In the genomic region with DNA sequence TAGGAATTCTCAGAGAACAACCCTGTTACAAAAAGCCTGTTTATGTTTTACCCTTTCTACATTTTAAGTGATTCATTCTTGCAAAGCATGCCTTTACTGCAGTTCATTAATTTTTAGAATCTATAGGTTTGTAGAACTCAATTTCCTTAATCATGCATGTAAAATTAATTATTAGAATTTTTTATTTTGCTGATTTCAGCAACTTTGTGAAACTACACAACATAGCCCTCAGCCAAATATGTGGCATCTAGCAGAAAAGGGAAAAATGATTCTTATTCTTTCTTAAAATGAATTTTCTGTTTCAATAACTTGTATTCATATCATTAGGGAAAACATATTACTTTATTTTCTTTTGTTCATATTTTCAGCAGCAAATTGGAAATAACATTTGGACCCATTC, we compare ENCODE assay signal across 34 cellular contexts.
DNase-seq lines count a peak whose midpoint lies in the region; ATAC-seq, FAIRE-seq and TF ChIP-seq lines count a peak whose summit lies in the region.
"Had no signal": no experiment of that assay in that cellular context is flagged by ENCODE, and none has a peak within 500 bp of the region (broad histone marks: within the 10 kb centered on the region; RNA-seq: fewer than 3 reads in every experiment).

No MANE protein-coding gene starts in this region.

- H3K79me2 ChIP-seq in HepG2 (ENCODE audit: insufficient read depth, low read length) (no peaks in the 10 kb centered on the region), K562 (ENCODE audit: control insufficient read depth, insufficient read depth, low read length) (no peaks in the 10 kb centered on the region)

- TF ChIP-seq EP300 in HepG2 (IDR thresholded peaks at IDR 0.05; ENCODE audit: low read depth in 2 of 2, low read length in 2 of 2), result no peak
- TF ChIP-seq EP300 in HepG2 (CRISPR knock-in tag; IDR thresholded peaks at IDR 0.05; ENCODE audit: borderline replicate concordance), result no peak
- TF ChIP-seq EP300 in A549 (IDR thresholded peaks at IDR 0.05), result no peak
- TF ChIP-seq EP300 in K562 (IDR thresholded peaks at IDR 0.05; ENCODE audit: low read length), result no peak

- CTCF ChIA-PET in HepG2 (lab: Yijun Ruan, JAX; ENCODE audit: low intra/inter-chr PET ratio, low total read pairs) (no interaction called here), A549 (lab: Yijun Ruan, JAX) (no interaction called here), IMR-90 (lab: Yijun Ruan, JAX) (no interaction called here), K562 (lab: Yijun Ruan, JAX; ENCODE audit: low intra/inter-chr PET ratio) (no interaction called here)

- FAIRE-seq in HepG2 (lab: Jason Lieb, UNC) (no peak), A549 (lab: Jason Lieb, UNC) (no peak), K562 (lab: Jason Lieb, UNC) (no peak)
- FAIRE-seq: A204.1, D721Med had no signal

- H3K4ac ChIP-seq in IMR-90 (ENCODE audit: low read depth, low read length), result no peak overlapping the region

- no peak for TF ChIP-seq CTCF in HepG2 (CRISPR knock-in tag; IDR thresholded peaks at IDR 0.05)
- no peak for TF ChIP-seq CTCF in right lobe of liver (IDR thresholded peaks at IDR 0.05)
- TF ChIP-seq CTCF in A549 (IDR thresholded peaks at IDR 0.05), result no peak
- TF ChIP-seq CTCF in IMR-90 (conservative IDR thresholded peaks at IDR 0.05; ENCODE audit: low read depth, low read length), result no peak
- TF ChIP-seq CTCF in K562 (IDR thresholded peaks at IDR 0.05 in 2 of 3, conservative IDR thresholded peaks at IDR 0.05 in 1 of 3; ENCODE audit: insufficient read depth in 2 of 3, low read depth in 1 of 3, low read length in 3 of 3), result no peak

- no peak for DNase-seq in HepG2 (ENCODE audit: low spot score)
- DNase-seq in right lobe of liver, result no peak
- DNase-seq in A549 (ENCODE audit: low read depth in 1 of 2, low spot score in 1 of 2), result no peak
- no peak for DNase-seq in IMR-90
- DNase-seq in K562 (ENCODE audit: extremely low read depth in 1 of 4, low spot score in 3 of 4), result no peak
- no peak for DNase-seq in caudate nucleus (lab: John Stamatoyannopoulos, UW)
- no peak for DNase-seq in T-helper 1 cell
- DNase-seq: 8988T; ACHN; AML-193; BE2C; C1 segment of cervical spinal cord; Caco-2; Calu3; CD4-positive, alpha-beta memory T cell; CD4-positive, alpha-beta T cell; CD4-positive, CD25-positive, alpha-beta regulatory T cell; CD8-positive, alpha-beta memory T cell; CD8-positive, alpha-beta T cell; COR-L47; DMS 273 treated with DMSO at 0.1 percent for 48 hours; DMS153; DMS53; DMS79; DMS79 treated with DMSO at 0.1 percent for 48 hours; DND-41; EL had no signal

- H4K20me1 ChIP-seq in HepG2 (ENCODE audit: insufficient read depth, low read length), result no peaks in the 10 kb centered on the region
- no peaks in the 10 kb centered on the region for H4K20me1 ChIP-seq in IMR-90 (ENCODE audit: insufficient read depth, low read length)
- H4K20me1 ChIP-seq in K562 (replicated peaks; ENCODE audit: control insufficient read depth, insufficient read depth, low read length), result no peaks in the 10 kb centered on the region
- H4K20me1 ChIP-seq: BLaER1; BLaER1 treated with 17β-estradiol and CSF1 and Interleukin-3, amounts not matched to agents 10 nM and 100 nM had no signal

- no peak overlapping the region for H3K56ac ChIP-seq in IMR-90 (ENCODE audit: extremely low read depth, insufficient read depth, low read length)

- H3K4me1 ChIP-seq in HepG2 (ENCODE audit: insufficient read depth, low read length) (no peaks in the 10 kb centered on the region), right lobe of liver (no peaks in the 10 kb centered on the region), A549 (no peaks in the 10 kb centered on the region), IMR-90 (ENCODE audit: control insufficient read depth, insufficient read depth, low read length) (no peaks in the 10 kb centered on the region), K562 (replicated peaks in 1 of 2; ENCODE audit: control insufficient read depth in 2 of 2, insufficient read depth in 2 of 2, low read length in 2 of 2) (no peaks in the 10 kb centered on the region)
- H3K4me1 ChIP-seq: BE2C, BLaER1, Caco-2 had no signal

- H3K4me3 ChIP-seq in HepG2 (replicated peaks in 1 of 3; ENCODE audit: insufficient read depth in 1 of 3, low read depth in 2 of 3, low read length in 3 of 3) (no peak overlapping the region), right lobe of liver (no peak overlapping the region), A549 (no peak overlapping the region), IMR-90 (ENCODE audit: insufficient read depth, low read depth, low read length) (no peak overlapping the region), K562 (no peak overlapping the region)
- H3K4me3 ChIP-seq: BLaER1; BLaER1 treated with 17β-estradiol and CSF1 and Interleukin-3, amounts not matched to agents 10 nM and 100 nM had no signal

- no peak for TF ChIP-seq RAD21 in HepG2 (CRISPR knock-in tag; IDR thresholded peaks at IDR 0.05)
- TF ChIP-seq RAD21 in A549 (conservative IDR thresholded peaks at IDR 0.05 in 1 of 2, IDR thresholded peaks at IDR 0.05 in 1 of 2), result no peak
- no peak for TF ChIP-seq RAD21 in IMR-90 (IDR thresholded peaks at IDR 0.05; ENCODE audit: low read length)
- TF ChIP-seq RAD21 in K562 (CRISPR knock-in tag; conservative IDR thresholded peaks at IDR 0.05 in 1 of 2, IDR thresholded peaks at IDR 0.05 in 1 of 2), result no peak

- no peak overlapping the region for H4K8ac ChIP-seq in IMR-90 (ENCODE audit: low read depth in 2 of 2, low read length in 2 of 2)

- H2AFZ ChIP-seq in HepG2 (ENCODE audit: low read length) (no peak overlapping the region), IMR-90 (replicated peaks; ENCODE audit: low read length, poor library complexity) (no peak overlapping the region), K562 (ENCODE audit: low read depth, low read length) (no peak overlapping the region)

- intact Hi-C loops in HepG2 (cut with micrococcal nuclease; ENCODE audit: unreplicated experiment), result no loop called here
- intact Hi-C loops in right lobe of liver (cut with DNase I), result no loop called here
- intact Hi-C loops in IMR-90 (cut with micrococcal nuclease), result no loop called here
- intact Hi-C loops in K562 (cut with micrococcal nuclease), result no loop called here

- H2BK5ac ChIP-seq in IMR-90 (ENCODE audit: low read depth, low read length, poor library complexity, severe bottlenecking), result no peak overlapping the region

- BruUV-seq in HepG2 (replicated peaks; lab: Mats Ljungman, UMichigan) (no TSS peak), IMR-90 (replicated peaks; lab: Mats Ljungman, UMichigan) (no TSS peak), K562 (replicated peaks; lab: Mats Ljungman, UMichigan) (no TSS peak)

- no peak overlapping the region for H3K18ac ChIP-seq in IMR-90 (ENCODE audit: low read depth, low read length)

- TF ChIP-seq POLR2A in HepG2 (IDR thresholded peaks at IDR 0.05; ENCODE audit: insufficient read depth in 1 of 2, low read depth in 2 of 2, low read length in 2 of 2) (no peak), right lobe of liver (IDR thresholded peaks at IDR 0.05) (no peak), A549 (IDR thresholded peaks at IDR 0.05; ENCODE audit: low read length) (no peak), IMR-90 (IDR thresholded peaks at IDR 0.05; ENCODE audit: low read depth, low read length) (no peak), K562 (conservative IDR thresholded peaks at IDR 0.05) (no peak)

- H3K14ac ChIP-seq in IMR-90 (replicated peaks; ENCODE audit: low read depth, low read length), result no peak overlapping the region

- no peak overlapping the region for H2BK20ac ChIP-seq in IMR-90 (ENCODE audit: low read depth, low read length)

- no peak overlapping the region for H2BK120ac ChIP-seq in IMR-90 (ENCODE audit: low read depth, low read length)

- H4K5ac ChIP-seq in IMR-90 (ENCODE audit: low read depth, low read length), result no peak overlapping the region

- H3K27ac ChIP-seq in HepG2 (ENCODE audit: extremely low read length, insufficient read depth, low read length) (no peak overlapping the region), right lobe of liver (no peak overlapping the region), A549 (no peak overlapping the region), IMR-90 (ENCODE audit: insufficient read depth, low read length) (no peak overlapping the region), K562 (ENCODE audit: extremely low read depth, low read depth, low read length) (no peak overlapping the region), caudate nucleus (ENCODE audit: low read depth, low read length) (no peak overlapping the region)
- H3K27ac ChIP-seq: 22Rv1; BLaER1; BLaER1 treated with 17β-estradiol and CSF1 and Interleukin-3, amounts not matched to agents 10 nM and 100 nM; C4-2B had no signal

- H3K79me1 ChIP-seq in IMR-90 (ENCODE audit: low read depth in 1 of 2, low read length in 2 of 2), result no peaks in the 10 kb centered on the region

- no peak overlapping the region for H2AK9ac ChIP-seq in IMR-90 (replicated peaks; ENCODE audit: low read depth, low read length, poor library complexity)

- H2BK15ac ChIP-seq in IMR-90 (ENCODE audit: low read depth, low read length), result no peak overlapping the region

- no peak overlapping the region for H2AK5ac ChIP-seq in IMR-90 (ENCODE audit: low read depth, low read length)

- H3K36me3 ChIP-seq in HepG2 (replicated peaks in 1 of 2; ENCODE audit: control insufficient read depth in 1 of 2, insufficient read depth in 2 of 2, low read length in 2 of 2), result no peaks in the 10 kb centered on the region
- H3K36me3 ChIP-seq in right lobe of liver, result no peaks in the 10 kb centered on the region
- no peaks in the 10 kb centered on the region for H3K36me3 ChIP-seq in IMR-90 (ENCODE audit: control insufficient read depth, insufficient read depth, low read length)
- no peaks in the 10 kb centered on the region for H3K36me3 ChIP-seq in K562 (ENCODE audit: control insufficient read depth, insufficient read depth, low read length)
- H3K36me3 ChIP-seq: BE2C; BLaER1; BLaER1 treated with 17β-estradiol and CSF1 and Interleukin-3, amounts not matched to agents 10 nM and 100 nM had no signal

- POLR2A ChIA-PET in HepG2 (lab: Yijun Ruan, JAX) (no interaction called here), A549 (lab: Yijun Ruan, JAX) (no interaction called here), IMR-90 (lab: Charles Lee; ENCODE audit: unreplicated experiment) (no interaction called here), K562 (lab: Yijun Ruan, JAX) (no interaction called here)

- no peak overlapping the region for H3K4me2 ChIP-seq in HepG2 (ENCODE audit: low read depth, low read length)
- no peak overlapping the region for H3K4me2 ChIP-seq in A549
- H3K4me2 ChIP-seq in IMR-90 (ENCODE audit: low read depth, low read length), result no peak overlapping the region
- no peak overlapping the region for H3K4me2 ChIP-seq in K562 (ENCODE audit: insufficient read depth, low read length)
- H3K4me2 ChIP-seq: BLaER1; BLaER1 treated with 17β-estradiol and CSF1 and Interleukin-3, amounts not matched to agents 10 nM and 100 nM had no signal

- ATAC-seq in HepG2 (no peak), right lobe of liver (no peak), A549 (no peak), IMR-90 (ENCODE audit: low read depth) (no peak), K562 (no peak), GM19351 (IDR thresholded peaks at IDR 0.05; ENCODE audit: unreplicated experiment) (no peak)
- ATAC-seq: CD8-positive, alpha-beta T cell had no signal

- no peaks in the 10 kb centered on the region for H3K9me1 ChIP-seq in IMR-90 (ENCODE audit: insufficient read depth, low read length)
- H3K9me1 ChIP-seq in K562 (ENCODE audit: control insufficient read depth, insufficient read depth, low read length), result no peaks in the 10 kb centered on the region

- H4K91ac ChIP-seq in IMR-90 (ENCODE audit: insufficient read depth, low read depth, low read length), result no peak overlapping the region

- H3K27me3 ChIP-seq in HepG2 (ENCODE audit: control insufficient read depth in 1 of 2, insufficient read depth in 2 of 2, low read length in 2 of 2), result no peaks in the 10 kb centered on the region
- H3K27me3 ChIP-seq in right lobe of liver, result no peaks in the 10 kb centered on the region
- H3K27me3 ChIP-seq in IMR-90 (ENCODE audit: control insufficient read depth, insufficient read depth, low read length), result no peaks in the 10 kb centered on the region
- peaks cover 0 to 1% of the 10 kb centered on the region in 2 experiments; a peak in 1 of 5 replicates for H3K27me3 ChIP-seq in K562 (ENCODE audit: control insufficient read depth in 2 of 2, insufficient read depth in 2 of 2, low read length in 2 of 2)
- H3K27me3 ChIP-seq: BE2C; BLaER1; BLaER1 treated with 17β-estradiol and CSF1 and Interleukin-3, amounts not matched to agents 10 nM and 100 nM had no signal

- no peak overlapping the region for H3K23ac ChIP-seq in IMR-90 (ENCODE audit: low read depth, low read length)

- in situ Hi-C loops in HepG2 (cut with HindIII; ENCODE audit: extremely low pct_ligation_motif_present, low pct_unique_long_range_greater_than_20kb), result no loop called here
- in situ Hi-C loops in IMR-90 (cut with MboI; ENCODE audit: low sequenced_read_pairs), result no loop called here
- in situ Hi-C loops in K562 (cut with MboI), result no loop called here

- H3K9ac ChIP-seq in HepG2 (ENCODE audit: insufficient read depth, low read depth, low read length) (no peak overlapping the region), IMR-90 (ENCODE audit: low read depth, low read length) (no peak overlapping the region), K562 (ENCODE audit: insufficient read depth in 1 of 2, low read depth in 2 of 2, low read length in 2 of 2) (no peak overlapping the region)
- H3K9ac ChIP-seq: BLaER1; BLaER1 treated with 17β-estradiol and CSF1 and Interleukin-3, amounts not matched to agents 10 nM and 100 nM had no signal

- H3K9me3 ChIP-seq in HepG2 (ENCODE audit: low read length) (no peaks in the 10 kb centered on the region), right lobe of liver (no peaks in the 10 kb centered on the region), A549 (no peaks in the 10 kb centered on the region), IMR-90 (ENCODE audit: control insufficient read depth, insufficient read depth, low read length) (peaks cover 32% of the 10 kb centered on the region), K562 (replicated peaks; ENCODE audit: control insufficient read depth, insufficient read depth, low read depth, low read length) (no peaks in the 10 kb centered on the region)
- H3K9me3 ChIP-seq: BE2C; BLaER1; BLaER1 treated with 17β-estradiol and CSF1 and Interleukin-3, amounts not matched to agents 10 nM and 100 nM; Caco-2 had no signal

- dilution Hi-C loops in IMR-90 (cut with HindIII; ENCODE audit: low sequenced_read_pairs, unreplicated experiment), result no loop called here

Comparison
In these comparisons a context has a peak if more than half of its experiments do, and no peak if none do; other contexts are left out.
1. Of the 241 proteins assayed by ChIP-seq in both HepG2 and K562: peak only in HepG2: MAFF and MAFK; only in K562: MAFG; in both: none; in neither: 238.